Comparison of ENCODE assay signal across 1 cellular context in the genomic region with DNA sequence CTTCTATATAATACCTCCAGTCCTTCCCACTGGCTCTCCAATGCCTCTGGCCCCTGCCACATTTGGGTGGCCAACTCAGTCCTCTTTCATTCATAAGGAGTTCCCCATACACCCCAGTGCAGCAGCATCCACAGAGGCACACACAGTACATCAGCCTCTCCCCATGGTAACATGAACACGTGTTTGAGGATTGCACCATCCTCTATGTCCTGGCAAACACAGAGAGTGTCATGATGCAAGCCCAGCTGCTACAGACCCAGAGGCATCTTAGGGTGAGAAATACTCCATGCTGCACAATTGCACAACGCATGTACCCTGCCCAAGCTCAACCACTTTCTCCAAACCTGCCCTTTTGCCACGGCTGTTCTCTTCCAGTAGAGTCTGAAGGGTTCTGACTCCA.
A peak's percentile ranks its signal among the peaks of the same experiment; 100 is the strongest.
TF ChIP-seq lines count a peak whose summit lies in the region.

No MANE protein-coding gene starts in this region.

TF ChIP-seq in HepG2, 621 proteins besides CTCF, POLR2A, EP300 and RAD21:
- TF ChIP-seq MYC (CRISPR knock-in tag; IDR thresholded peaks at IDR 0.05; ENCODE audit: borderline replicate concordance) = peak; percentile 26; the same call in 1 of the 2 replicates
- TF ChIP-seq BHLHE40 (IDR thresholded peaks at IDR 0.05; ENCODE audit: low read length) = peak; percentile 68
- peak; percentile 38; the same call in 1 of the 2 replicates for TF ChIP-seq KDM1A (CRISPR knock-in tag; IDR thresholded peaks at IDR 0.05)
- TF ChIP-seq, protein P1, sequence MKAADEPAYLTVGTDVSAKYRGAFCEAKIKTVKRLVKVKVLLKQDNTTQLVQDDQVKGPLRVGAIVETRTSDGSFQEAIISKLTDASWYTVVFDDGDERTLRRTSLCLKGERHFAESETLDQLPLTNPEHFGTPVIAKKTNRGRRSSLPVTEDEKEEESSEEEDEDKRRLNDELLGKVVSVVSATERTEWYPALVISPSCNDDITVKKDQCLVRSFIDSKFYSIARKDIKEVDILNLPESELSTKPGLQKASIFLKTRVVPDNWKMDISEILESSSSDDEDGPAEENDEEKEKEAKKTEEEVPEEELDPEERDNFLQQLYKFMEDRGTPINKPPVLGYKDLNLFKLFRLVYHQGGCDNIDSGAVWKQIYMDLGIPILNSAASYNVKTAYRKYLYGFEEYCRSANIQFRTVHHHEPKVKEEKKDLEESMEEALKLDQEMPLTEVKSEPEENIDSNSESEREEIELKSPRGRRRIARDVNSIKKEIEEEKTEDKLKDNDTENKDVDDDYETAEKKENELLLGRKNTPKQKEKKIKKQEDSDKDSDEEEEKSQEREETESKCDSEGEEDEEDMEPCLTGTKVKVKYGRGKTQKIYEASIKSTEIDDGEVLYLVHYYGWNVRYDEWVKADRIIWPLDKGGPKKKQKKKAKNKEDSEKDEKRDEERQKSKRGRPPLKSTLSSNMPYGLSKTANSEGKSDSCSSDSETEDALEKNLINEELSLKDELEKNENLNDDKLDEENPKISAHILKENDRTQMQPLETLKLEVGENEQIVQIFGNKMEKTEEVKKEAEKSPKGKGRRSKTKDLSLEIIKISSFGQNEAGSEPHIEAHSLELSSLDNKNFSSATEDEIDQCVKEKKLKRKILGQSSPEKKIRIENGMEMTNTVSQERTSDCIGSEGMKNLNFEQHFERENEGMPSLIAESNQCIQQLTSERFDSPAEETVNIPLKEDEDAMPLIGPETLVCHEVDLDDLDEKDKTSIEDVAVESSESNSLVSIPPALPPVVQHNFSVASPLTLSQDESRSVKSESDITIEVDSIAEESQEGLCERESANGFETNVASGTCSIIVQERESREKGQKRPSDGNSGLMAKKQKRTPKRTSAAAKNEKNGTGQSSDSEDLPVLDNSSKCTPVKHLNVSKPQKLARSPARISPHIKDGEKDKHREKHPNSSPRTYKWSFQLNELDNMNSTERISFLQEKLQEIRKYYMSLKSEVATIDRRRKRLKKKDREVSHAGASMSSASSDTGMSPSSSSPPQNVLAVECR (CRISPR knock-in tag; IDR thresholded peaks at IDR 0.05; ENCODE audit: borderline replicate concordance) = peak; percentile 41; the same call in 1 of the 2 replicates
- TF ChIP-seq, protein P2, sequence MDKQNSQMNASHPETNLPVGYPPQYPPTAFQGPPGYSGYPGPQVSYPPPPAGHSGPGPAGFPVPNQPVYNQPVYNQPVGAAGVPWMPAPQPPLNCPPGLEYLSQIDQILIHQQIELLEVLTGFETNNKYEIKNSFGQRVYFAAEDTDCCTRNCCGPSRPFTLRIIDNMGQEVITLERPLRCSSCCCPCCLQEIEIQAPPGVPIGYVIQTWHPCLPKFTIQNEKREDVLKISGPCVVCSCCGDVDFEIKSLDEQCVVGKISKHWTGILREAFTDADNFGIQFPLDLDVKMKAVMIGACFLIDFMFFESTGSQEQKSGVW (CRISPR knock-in tag; IDR thresholded peaks at IDR 0.05; ENCODE audit: borderline replicate concordance) = no peak
- no peak for TF ChIP-seq ZSCAN30 (CRISPR knock-in tag; IDR thresholded peaks at IDR 0.05)
- TF ChIP-seq TBX2 (CRISPR knock-in tag; IDR thresholded peaks at IDR 0.05; ENCODE audit: borderline replicate concordance) = no peak
- TF ChIP-seq SAP130 (CRISPR knock-in tag; IDR thresholded peaks at IDR 0.05; ENCODE audit: low read depth) = 0 out of 2 replicates have a peak, but pooled peaks have one; percentile 31
- no peak for TF ChIP-seq YEATS2 (CRISPR knock-in tag; IDR thresholded peaks at IDR 0.05; ENCODE audit: borderline replicate concordance)
- TF ChIP-seq, protein P3, sequence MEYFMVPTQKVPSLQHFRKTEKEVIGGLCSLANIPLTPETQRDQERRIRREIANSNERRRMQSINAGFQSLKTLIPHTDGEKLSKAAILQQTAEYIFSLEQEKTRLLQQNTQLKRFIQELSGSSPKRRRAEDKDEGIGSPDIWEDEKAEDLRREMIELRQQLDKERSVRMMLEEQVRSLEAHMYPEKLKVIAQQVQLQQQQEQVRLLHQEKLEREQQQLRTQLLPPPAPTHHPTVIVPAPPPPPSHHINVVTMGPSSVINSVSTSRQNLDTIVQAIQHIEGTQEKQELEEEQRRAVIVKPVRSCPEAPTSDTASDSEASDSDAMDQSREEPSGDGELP (IDR thresholded peaks at IDR 0.05; ENCODE audit: borderline replicate concordance, low read depth) = peak; percentile 15; the same call in 1 of the 2 replicates
- TF ChIP-seq FOXA3 (CRISPR knock-in tag; IDR thresholded peaks at IDR 0.05) = peak; percentile 61; the same call in 1 of the 2 replicates
- TF ChIP-seq ZNF12 (CRISPR knock-in tag; IDR thresholded peaks at IDR 0.05) = peak; percentile 51; the same call in 1 of the 2 replicates
- TF ChIP-seq CEBPG (CRISPR knock-in tag; IDR thresholded peaks at IDR 0.05) = peak; percentile 94
- no peak for TF ChIP-seq ZNF367 (CRISPR knock-in tag; IDR thresholded peaks at IDR 0.05; ENCODE audit: borderline replicate concordance)
- TF ChIP-seq, protein P4, sequence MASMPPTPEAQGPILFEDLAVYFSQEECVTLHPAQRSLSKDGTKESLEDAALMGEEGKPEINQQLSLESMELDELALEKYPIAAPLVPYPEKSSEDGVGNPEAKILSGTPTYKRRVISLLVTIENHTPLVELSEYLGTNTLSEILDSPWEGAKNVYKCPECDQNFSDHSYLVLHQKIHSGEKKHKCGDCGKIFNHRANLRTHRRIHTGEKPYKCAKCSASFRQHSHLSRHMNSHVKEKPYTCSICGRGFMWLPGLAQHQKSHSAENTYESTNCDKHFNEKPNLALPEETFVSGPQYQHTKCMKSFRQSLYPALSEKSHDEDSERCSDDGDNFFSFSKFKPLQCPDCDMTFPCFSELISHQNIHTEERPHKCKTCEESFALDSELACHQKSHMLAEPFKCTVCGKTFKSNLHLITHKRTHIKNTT (CRISPR knock-in tag; IDR thresholded peaks at IDR 0.05) = no peak
- peak; percentile 21; the same call in 1 of the 2 replicates for TF ChIP-seq SMC3 (IDR thresholded peaks at IDR 0.05; ENCODE audit: low read length)
- no peak for TF ChIP-seq FOXC1 (CRISPR knock-in tag; IDR thresholded peaks at IDR 0.05; ENCODE audit: borderline replicate concordance)
- TF ChIP-seq KLF16 (CRISPR knock-in tag; IDR thresholded peaks at IDR 0.05) = 0 out of 4 replicates have a peak, but pooled peaks of 1 of the 2 experiments have one; percentile 47
- peak; percentile 99 for TF ChIP-seq CEBPB (IDR thresholded peaks at IDR 0.05; ENCODE audit: borderline replicate concordance, low read depth, low read length)
- TF ChIP-seq ZNF841 (CRISPR knock-in tag; IDR thresholded peaks at IDR 0.05; ENCODE audit: borderline replicate concordance) = no peak
- peak; percentile 65 for TF ChIP-seq GATAD2A (CRISPR knock-in tag; IDR thresholded peaks at IDR 0.05)
- TF ChIP-seq, protein P5, sequence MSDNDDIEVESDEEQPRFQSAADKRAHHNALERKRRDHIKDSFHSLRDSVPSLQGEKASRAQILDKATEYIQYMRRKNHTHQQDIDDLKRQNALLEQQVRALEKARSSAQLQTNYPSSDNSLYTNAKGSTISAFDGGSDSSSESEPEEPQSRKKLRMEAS (IDR thresholded peaks at IDR 0.05) = peak; percentile 58
- no peak for TF ChIP-seq ZNF777 (CRISPR knock-in tag; IDR thresholded peaks at IDR 0.05)
- TF ChIP-seq, protein P6, sequence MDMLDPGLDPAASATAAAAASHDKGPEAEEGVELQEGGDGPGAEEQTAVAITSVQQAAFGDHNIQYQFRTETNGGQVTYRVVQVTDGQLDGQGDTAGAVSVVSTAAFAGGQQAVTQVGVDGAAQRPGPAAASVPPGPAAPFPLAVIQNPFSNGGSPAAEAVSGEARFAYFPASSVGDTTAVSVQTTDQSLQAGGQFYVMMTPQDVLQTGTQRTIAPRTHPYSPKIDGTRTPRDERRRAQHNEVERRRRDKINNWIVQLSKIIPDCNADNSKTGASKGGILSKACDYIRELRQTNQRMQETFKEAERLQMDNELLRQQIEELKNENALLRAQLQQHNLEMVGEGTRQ (IDR thresholded peaks at IDR 0.05; ENCODE audit: low read depth, low read length) = peak; percentile 53
- TF ChIP-seq, protein P6 (CRISPR knock-in tag; IDR thresholded peaks at IDR 0.05; ENCODE audit: borderline replicate concordance) = peak; percentile 61; the same call in 1 of the 2 replicates
- peak; percentile 61 for TF ChIP-seq FOSL2 (CRISPR knock-in tag; IDR thresholded peaks at IDR 0.05)
- TF ChIP-seq, protein P7, sequence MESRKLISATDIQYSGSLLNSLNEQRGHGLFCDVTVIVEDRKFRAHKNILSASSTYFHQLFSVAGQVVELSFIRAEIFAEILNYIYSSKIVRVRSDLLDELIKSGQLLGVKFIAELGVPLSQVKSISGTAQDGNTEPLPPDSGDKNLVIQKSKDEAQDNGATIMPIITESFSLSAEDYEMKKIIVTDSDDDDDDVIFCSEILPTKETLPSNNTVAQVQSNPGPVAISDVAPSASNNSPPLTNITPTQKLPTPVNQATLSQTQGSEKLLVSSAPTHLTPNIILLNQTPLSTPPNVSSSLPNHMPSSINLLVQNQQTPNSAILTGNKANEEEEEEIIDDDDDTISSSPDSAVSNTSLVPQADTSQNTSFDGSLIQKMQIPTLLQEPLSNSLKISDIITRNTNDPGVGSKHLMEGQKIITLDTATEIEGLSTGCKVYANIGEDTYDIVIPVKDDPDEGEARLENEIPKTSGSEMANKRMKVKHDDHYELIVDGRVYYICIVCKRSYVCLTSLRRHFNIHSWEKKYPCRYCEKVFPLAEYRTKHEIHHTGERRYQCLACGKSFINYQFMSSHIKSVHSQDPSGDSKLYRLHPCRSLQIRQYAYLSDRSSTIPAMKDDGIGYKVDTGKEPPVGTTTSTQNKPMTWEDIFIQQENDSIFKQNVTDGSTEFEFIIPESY (CRISPR knock-in tag; IDR thresholded peaks at IDR 0.05) = peak; percentile 28; the same call in 1 of the 2 replicates
- TF ChIP-seq THAP11 (CRISPR knock-in tag; IDR thresholded peaks at IDR 0.05) = peak; percentile 63
- no peak for TF ChIP-seq ZBTB7B (CRISPR knock-in tag; IDR thresholded peaks at IDR 0.05)
- TF ChIP-seq, protein P8, sequence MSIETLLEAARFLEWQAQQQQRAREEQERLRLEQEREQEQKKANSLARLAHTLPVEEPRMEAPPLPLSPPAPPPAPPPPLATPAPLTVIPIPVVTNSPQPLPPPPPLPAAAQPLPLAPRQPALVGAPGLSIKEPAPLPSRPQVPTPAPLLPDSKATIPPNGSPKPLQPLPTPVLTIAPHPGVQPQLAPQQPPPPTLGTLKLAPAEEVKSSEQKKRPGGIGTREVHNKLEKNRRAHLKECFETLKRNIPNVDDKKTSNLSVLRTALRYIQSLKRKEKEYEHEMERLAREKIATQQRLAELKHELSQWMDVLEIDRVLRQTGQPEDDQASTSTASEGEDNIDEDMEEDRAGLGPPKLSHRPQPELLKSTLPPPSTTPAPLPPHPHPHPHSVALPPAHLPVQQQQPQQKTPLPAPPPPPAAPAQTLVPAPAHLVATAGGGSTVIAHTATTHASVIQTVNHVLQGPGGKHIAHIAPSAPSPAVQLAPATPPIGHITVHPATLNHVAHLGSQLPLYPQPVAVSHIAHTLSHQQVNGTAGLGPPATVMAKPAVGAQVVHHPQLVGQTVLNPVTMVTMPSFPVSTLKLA (IDR thresholded peaks at IDR 0.05) = peak; percentile 57
- TF ChIP-seq ZNF644 (CRISPR knock-in tag; IDR thresholded peaks at IDR 0.05; ENCODE audit: low read depth) = peak; percentile 84; the same call in 1 of the 2 replicates
- TF ChIP-seq SOX6 (IDR thresholded peaks at IDR 0.05) = no peak
- peak; percentile 42; the same call in 1 of the 2 replicates for TF ChIP-seq SOX6 (CRISPR knock-in tag; IDR thresholded peaks at IDR 0.05)
- peak; percentile 92; the same call in 1 of the 2 replicates for TF ChIP-seq CBX5 (CRISPR knock-in tag; IDR thresholded peaks at IDR 0.05; ENCODE audit: borderline replicate concordance)
- 0 out of 2 replicates have a peak, but pooled peaks have one; percentile 27 for TF ChIP-seq RFX3 (CRISPR knock-in tag; IDR thresholded peaks at IDR 0.05)
- peak; percentile 23; the same call in 1 of the 2 replicates for TF ChIP-seq HNF4A (CRISPR knock-in tag; IDR thresholded peaks at IDR 0.05)
- no peak for TF ChIP-seq YEATS4 (CRISPR knock-in tag; IDR thresholded peaks at IDR 0.05; ENCODE audit: borderline replicate concordance)
- TF ChIP-seq, protein P9, sequence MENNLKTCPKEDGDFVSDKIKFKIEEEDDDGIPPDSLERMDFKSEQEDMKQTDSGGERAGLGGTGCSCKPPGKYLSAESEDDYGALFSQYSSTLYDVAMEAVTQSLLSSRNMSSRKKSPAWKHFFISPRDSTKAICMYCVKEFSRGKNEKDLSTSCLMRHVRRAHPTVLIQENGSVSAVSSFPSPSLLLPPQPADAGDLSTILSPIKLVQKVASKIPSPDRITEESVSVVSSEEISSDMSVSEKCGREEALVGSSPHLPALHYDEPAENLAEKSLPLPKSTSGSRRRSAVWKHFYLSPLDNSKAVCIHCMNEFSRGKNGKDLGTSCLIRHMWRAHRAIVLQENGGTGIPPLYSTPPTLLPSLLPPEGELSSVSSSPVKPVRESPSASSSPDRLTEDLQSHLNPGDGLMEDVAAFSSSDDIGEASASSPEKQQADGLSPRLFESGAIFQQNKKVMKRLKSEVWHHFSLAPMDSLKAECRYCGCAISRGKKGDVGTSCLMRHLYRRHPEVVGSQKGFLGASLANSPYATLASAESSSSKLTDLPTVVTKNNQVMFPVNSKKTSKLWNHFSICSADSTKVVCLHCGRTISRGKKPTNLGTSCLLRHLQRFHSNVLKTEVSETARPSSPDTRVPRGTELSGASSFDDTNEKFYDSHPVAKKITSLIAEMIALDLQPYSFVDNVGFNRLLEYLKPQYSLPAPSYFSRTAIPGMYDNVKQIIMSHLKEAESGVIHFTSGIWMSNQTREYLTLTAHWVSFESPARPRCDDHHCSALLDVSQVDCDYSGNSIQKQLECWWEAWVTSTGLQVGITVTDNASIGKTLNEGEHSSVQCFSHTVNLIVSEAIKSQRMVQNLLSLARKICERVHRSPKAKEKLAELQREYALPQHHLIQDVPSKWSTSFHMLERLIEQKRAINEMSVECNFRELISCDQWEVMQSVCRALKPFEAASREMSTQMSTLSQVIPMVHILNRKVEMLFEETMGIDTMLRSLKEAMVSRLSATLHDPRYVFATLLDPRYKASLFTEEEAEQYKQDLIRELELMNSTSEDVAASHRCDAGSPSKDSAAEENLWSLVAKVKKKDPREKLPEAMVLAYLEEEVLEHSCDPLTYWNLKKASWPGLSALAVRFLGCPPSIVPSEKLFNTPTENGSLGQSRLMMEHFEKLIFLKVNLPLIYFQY (CRISPR knock-in tag; IDR thresholded peaks at IDR 0.05; ENCODE audit: borderline replicate concordance) = no peak
- peak; percentile 53; the same call in 1 of the 2 replicates for TF ChIP-seq FOXK1 (CRISPR knock-in tag; IDR thresholded peaks at IDR 0.05; ENCODE audit: borderline replicate concordance, low read depth)
- TF ChIP-seq TOPORS (CRISPR knock-in tag; IDR thresholded peaks at IDR 0.05) = no peak
- TF ChIP-seq, protein P10, sequence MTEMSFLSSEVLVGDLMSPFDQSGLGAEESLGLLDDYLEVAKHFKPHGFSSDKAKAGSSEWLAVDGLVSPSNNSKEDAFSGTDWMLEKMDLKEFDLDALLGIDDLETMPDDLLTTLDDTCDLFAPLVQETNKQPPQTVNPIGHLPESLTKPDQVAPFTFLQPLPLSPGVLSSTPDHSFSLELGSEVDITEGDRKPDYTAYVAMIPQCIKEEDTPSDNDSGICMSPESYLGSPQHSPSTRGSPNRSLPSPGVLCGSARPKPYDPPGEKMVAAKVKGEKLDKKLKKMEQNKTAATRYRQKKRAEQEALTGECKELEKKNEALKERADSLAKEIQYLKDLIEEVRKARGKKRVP (CRISPR knock-in tag; IDR thresholded peaks at IDR 0.05) = peak in 1 of 2 experiments; percentile 98; a peak in 2 of 4 replicates
TF ChIP-seq in HepG2: peak in this region for 26.
